Comparison of ENCODE assay signal across 8 cellular contexts in the genomic region with DNA sequence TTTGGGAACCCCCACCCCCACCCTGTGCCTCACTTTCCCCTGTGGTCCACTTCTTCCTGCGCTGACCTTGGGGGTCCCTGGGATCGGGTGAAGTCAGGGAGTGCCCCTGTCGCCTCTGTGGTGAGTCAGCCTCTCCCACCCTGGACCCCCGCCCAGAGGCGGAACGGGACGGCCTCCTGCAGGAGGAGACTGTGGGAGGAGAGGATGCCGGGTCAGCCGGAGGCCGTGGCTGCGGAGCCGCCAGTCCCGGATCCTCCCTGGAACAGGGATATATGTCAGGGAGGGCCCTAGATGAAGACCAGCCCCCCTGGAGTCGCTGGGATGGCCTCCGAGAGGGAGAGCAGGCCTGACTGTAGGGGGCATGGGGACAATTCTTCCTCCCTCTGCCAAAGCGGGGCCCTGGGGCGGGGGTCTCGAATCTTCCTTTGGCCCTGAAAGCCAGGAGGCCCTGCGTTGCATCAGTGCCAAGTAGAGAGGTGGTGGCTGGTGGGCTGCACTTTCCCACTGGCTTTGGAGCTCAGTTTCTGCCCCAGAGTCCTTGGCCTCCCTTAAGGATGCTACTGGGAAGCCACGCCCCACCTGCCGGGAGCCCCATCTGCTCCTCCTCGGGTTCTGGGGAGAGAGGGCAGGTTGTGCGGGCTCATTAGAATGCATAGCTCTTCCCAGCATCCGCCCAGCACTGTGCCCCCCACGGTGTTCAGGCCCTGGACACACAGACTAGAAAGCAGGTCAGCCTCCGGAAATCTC. TPM values are rescaled to one million over a fixed set of nuclear protein-coding genes. Genes with fewer than 3 reads are reported as not detected.
A peak's percentile ranks its signal among the peaks of the same experiment; 100 is the strongest.
DNase-seq lines count a peak whose midpoint lies in the region; ATAC-seq and TF ChIP-seq lines count a peak whose summit lies in the region.

No MANE protein-coding gene starts in this region.

- RAD21 ChIA-PET in HCT116 (lab: Charles Lee; ENCODE audit: low non-redundant PET in 1 of 2, low total read pairs in 2 of 2, uncharacterized antibody in 2 of 2, unreplicated experiment in 2 of 2): no interaction called here

- H3K27me3 ChIP-seq in HCT116 (ENCODE audit: insufficient read depth, low read length) (no peaks in the 10 kb centered on the region), heart right ventricle (peaks cover 0 to 35% (median 0%) of the 10 kb centered on the region in 7 donors)

- WGBS in heart right ventricle, 2 donors: 5 to 6% methylated on average over 24 to 26 of the region's 26 CpGs

- H2AFZ ChIP-seq in HCT116 (ENCODE audit: low read depth, low read length, poor library complexity, severe bottlenecking): no peak overlapping the region

- no peak for TF ChIP-seq POLR2A in HCT116 (IDR thresholded peaks at IDR 0.05; ENCODE audit: borderline replicate concordance, extremely low read depth, insufficient read depth, insufficient read length)

- no peak for TF ChIP-seq RAD21 in HCT116 (IDR thresholded peaks at IDR 0.05; ENCODE audit: low read depth)

- intact Hi-C loops in HCT116 (cut with micrococcal nuclease) (loop anchor here (1.0 kb wide), 1 partner anchor 19 kb away; no protein-coding TSS in a partner anchor), heart right ventricle (cut with DNase I) (no loop called here)

- H3K36me3 ChIP-seq in HCT116 (ENCODE audit: control insufficient read depth in 1 of 2, insufficient read depth in 2 of 2, low read length in 2 of 2) (no peaks in the 10 kb centered on the region), heart right ventricle (no peaks in the 10 kb centered on the region)

- TF ChIP-seq CTCF in HCT116 (IDR thresholded peaks at IDR 0.05 in 2 of 3, conservative IDR thresholded peaks at IDR 0.05 in 1 of 3; ENCODE audit: borderline replicate concordance in 1 of 3, insufficient read depth in 1 of 3, low read depth in 2 of 3, low read length in 2 of 3) (no peak), VCaP (conservative IDR thresholded peaks at IDR 0.05) (no peak), heart right ventricle (IDR thresholded peaks at IDR 0.05) (no peak)

- H3K4me1 ChIP-seq in HCT116 (ENCODE audit: control insufficient read depth in 1 of 2, insufficient read depth in 2 of 2, low read length in 2 of 2): peaks cover 11 to 49% of the 10 kb centered on the region in 2 experiments
- H3K4me1 ChIP-seq in heart right ventricle: peaks cover 7 to 37% (median 23%) of the 10 kb centered on the region in 9 donors

- H3K4me2 ChIP-seq in HCT116 (ENCODE audit: low read length): peak overlapping the region; percentile 99

- H3K9me2 ChIP-seq in HCT116 (ENCODE audit: insufficient read depth): no peaks in the 10 kb centered on the region

- DNase-seq in HCT116 (ENCODE audit: low read depth, low spot score): no peak
- DNase-seq in heart right ventricle: peak; percentile 46 to 68
- peak; percentile 31 for DNase-seq in putamen (ENCODE audit: low spot score)
- no peak for DNase-seq in NOMO-1 treated with DMSO at 0.1 percent for 48 hours (lab: John Stamatoyannopoulos, UW; ENCODE audit: unreplicated experiment)
- DNase-seq in stimulated activated CD4-positive, alpha-beta T cell treated with anti-CD3 and anti-CD28 coated beads, Interleukin-4, amount 100 ng/mL, for 4 hours: no peak

- H3K9me3 ChIP-seq in HCT116 (ENCODE audit: control insufficient read depth in 1 of 2, insufficient read depth in 1 of 2, low read depth in 1 of 2, low read length in 2 of 2) (no peaks in the 10 kb centered on the region), heart right ventricle (no peaks in the 10 kb centered on the region)

- no TSS peak for BruUV-seq in HCT116 (replicated peaks; lab: Mats Ljungman, UMichigan)

- no peaks in the 10 kb centered on the region for H4K20me1 ChIP-seq in HCT116 (ENCODE audit: insufficient read depth)

- H3K27ac ChIP-seq in HCT116 (ENCODE audit: low read depth, low read length): peak overlapping the region; percentile 84
- H3K27ac ChIP-seq in VCaP: peak overlapping the region; percentile 72
- peak overlapping the region; percentile 83 to 96 (median 90) for H3K27ac ChIP-seq in heart right ventricle

- peak overlapping the region; percentile 74 to 94 for H3K4me3 ChIP-seq in HCT116 (replicated peaks in 1 of 2; ENCODE audit: low read depth in 1 of 2, low read length in 2 of 2)
- H3K4me3 ChIP-seq in heart right ventricle: peak overlapping the region; percentile 61 to 83 (median 77)

- ATAC-seq in HCT116 (peak; percentile 61), heart right ventricle (peak; percentile 73 to 81 (median 76)), HG03025 (IDR thresholded peaks at IDR 0.05; ENCODE audit: low FRiP score, unreplicated experiment) (no peak), GM21526 (IDR thresholded peaks at IDR 0.05; ENCODE audit: low FRiP score, unreplicated experiment) (no peak)

- peaks cover 35% of the 10 kb centered on the region for H3K79me2 ChIP-seq in HCT116 (ENCODE audit: insufficient read depth, low read length)

- POLR2A ChIA-PET in HCT116 (lab: Charles Lee): no interaction called here

- H3K9ac ChIP-seq in HCT116 (ENCODE audit: low read length): peak overlapping the region; percentile 84

- CTCF ChIA-PET in HCT116 (lab: Charles Lee): interaction anchor here (1.0 kb wide), 1 partner anchor 20 kb away, joined by 4 read pairs; no protein-coding TSS in a partner anchor

TF ChIP-seq in HCT116, 20 proteins besides CTCF, POLR2A, EP300 and RAD21:
- TF ChIP-seq JUND (IDR thresholded peaks at IDR 0.05): no peak
- TF ChIP-seq EZH2 (IDR thresholded peaks at IDR 0.05): no peak
- no peak for TF ChIP-seq TCF7L2 (IDR thresholded peaks at IDR 0.05; ENCODE audit: borderline replicate concordance, extremely low read depth, insufficient read depth, insufficient read length)
- no peak for TF ChIP-seq EGR1 (IDR thresholded peaks at IDR 0.05; ENCODE audit: low read depth)
- TF ChIP-seq YY1 (IDR thresholded peaks at IDR 0.05; ENCODE audit: extremely low read depth, insufficient replicate concordance, low read depth, low read length): no peak

RNA-seq across cellular contexts. Expression of a gene that starts 0.9 kb away (rescaled TPM):
- total RNA-seq in HCT116 (2021; ENCODE audit: unreplicated experiment) (14.7 TPM), heart right ventricle (10 to 100 TPM; 45.4 to 65.0 (median 49.4) TPM)
- polyA plus RNA-seq in HCT116 (2012): 16.1 and 20.4 TPM in 2 replicates
- 10 to 100 TPM; 52.8 to 68.4 TPM for polyA plus RNA-seq in heart right ventricle

Comparison
In these comparisons a context has a peak if more than half of its experiments do, and no peak if none do; other contexts are left out.
1. ATAC-seq: peak in HCT116 (single experiment) and heart right ventricle (8 of 8); none in HG03025 (single experiment) and GM21526 (single experiment).
2. DNase-seq: peak in heart right ventricle (2 of 2) and putamen (single experiment); none in HCT116 (single experiment), NOMO-1 treated with DMSO at 0.1 percent for 48 hours (single experiment) and stimulated activated CD4-positive, alpha-beta T cell treated with anti-CD3 and anti-CD28 coated beads, Interleukin-4, amount 100 ng/mL, for 4 hours (0 of 2).
3. Peak in every context shown above with its lines, with median percentiles within 50 percentile points of each other: H3K27ac ChIP-seq.